In the genomic region with DNA sequence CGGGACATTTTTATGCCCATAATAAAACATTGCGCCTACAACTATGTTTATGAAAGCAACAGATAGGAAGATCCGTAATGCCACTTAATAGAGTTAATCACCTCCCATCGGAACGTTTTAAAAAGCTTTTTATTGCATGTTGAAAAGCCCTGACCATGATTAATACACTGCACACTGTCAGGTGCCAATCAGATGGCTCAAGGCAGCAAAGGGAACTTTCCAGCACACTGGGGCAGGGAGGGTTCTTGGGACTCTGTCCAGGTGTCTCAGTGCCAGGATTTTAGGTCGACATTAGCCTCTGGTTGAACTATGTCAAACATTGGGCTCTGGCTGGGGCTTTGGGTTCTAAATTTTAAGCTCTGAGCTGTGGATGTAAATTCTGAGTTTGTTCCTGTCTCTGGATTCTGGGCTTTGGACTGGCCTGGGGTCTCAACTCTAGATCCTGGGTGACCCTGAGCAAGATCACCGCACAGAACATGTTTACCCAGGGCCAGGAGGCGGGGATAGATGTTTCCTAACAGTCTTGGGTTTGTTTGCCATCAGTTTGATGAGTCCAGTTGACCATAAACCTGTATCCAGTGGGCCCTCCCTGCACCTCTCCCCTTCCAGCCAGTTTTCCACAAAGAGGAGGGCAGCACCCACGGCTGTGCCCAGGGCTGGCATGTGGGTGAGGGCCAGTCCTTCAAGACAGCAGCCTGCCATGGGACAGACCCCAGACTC, we compare ENCODE assay signal across 17 cellular contexts.
A peak's percentile ranks its signal among the peaks of the same experiment; 100 is the strongest.
DNase-seq lines count a peak whose midpoint lies in the region; ATAC-seq and TF ChIP-seq lines count a peak whose summit lies in the region.
"Had no signal": no experiment of that assay in that cellular context is flagged by ENCODE, and none has a peak within 500 bp of the region (broad histone marks: within the 10 kb centered on the region; RNA-seq: fewer than 3 reads in every experiment).

No MANE protein-coding gene starts in this region.

- H3K27ac Mint-ChIP-seq in nephron = peak overlapping the region; percentile 80 to 92 (median 86)
- H3K27ac Mint-ChIP-seq: CD14-positive monocyte had no signal

- peaks cover 35% of the 10 kb centered on the region for H3K4me1 Mint-ChIP-seq in nephron
- H3K4me1 Mint-ChIP-seq: CD14-positive monocyte had no signal

- peaks cover 4% of the 10 kb centered on the region for H3K27me3 Mint-ChIP-seq in nephron (ENCODE audit: low read depth)

- no TSS peak for BruUV-seq in A673 (replicated peaks; lab: Mats Ljungman, UMichigan)

- H3K36me3 Mint-ChIP-seq in nephron (ENCODE audit: low read depth) = no peaks in the 10 kb centered on the region
- H3K36me3 Mint-ChIP-seq: CD14-positive monocyte had no signal

- peaks cover 30% of the 10 kb centered on the region for H3K4me1 ChIP-seq in A673 (ENCODE audit: insufficient read depth, low read length, poor library complexity, severe bottlenecking)
- H3K4me1 ChIP-seq: Caco-2 had no signal

- TF ChIP-seq CTCF in A673 (conservative IDR thresholded peaks at IDR 0.05; ENCODE audit: low read depth, low read length) (no peak), coronary artery (IDR thresholded peaks at IDR 0.05) (no peak), nephron (IDR thresholded peaks at IDR 0.05; ENCODE audit: unreplicated experiment in 3 of 3) (no peak)

- H3K9me3 ChIP-seq in A673 (ENCODE audit: low read depth, low read length, poor library complexity, severe bottlenecking) (no peaks in the 10 kb centered on the region), MG63 (no peaks in the 10 kb centered on the region)
- H3K9me3 ChIP-seq: Caco-2 had no signal

- ATAC-seq in HG02938 (IDR thresholded peaks at IDR 0.05; ENCODE audit: unreplicated experiment) (no peak), HG03025 (IDR thresholded peaks at IDR 0.05; ENCODE audit: low FRiP score, unreplicated experiment) (no peak)
- ATAC-seq: Right ventricle myocardium inferior had no signal

- intact Hi-C loops in A673 (cut with micrococcal nuclease; ENCODE audit: unreplicated experiment) = no loop called here

- no peaks in the 10 kb centered on the region for H3K9me3 Mint-ChIP-seq in nephron

- CTCF ChIA-PET in A673 (lab: Charles Lee) = no interaction called here

- DNase-seq in A673 (ENCODE audit: low spot score) = no peak
- DNase-seq in MG63 = peak; percentile 23
- no peak for DNase-seq in coronary artery (ENCODE audit: low spot score)
- DNase-seq in substantia nigra (lab: John Stamatoyannopoulos, UW) = no peak
- DNase-seq in NCI-H187 treated with DMSO at 0.1 percent for 48 hours (lab: John Stamatoyannopoulos, UW) = no peak
- DNase-seq: Caco-2, H7, NCI-H1436 treated with DMSO at 0.1 percent for 48 hours, NCI-H2081 treated with DMSO at 0.1 percent for 48 hours, NCI-H226, NCI-H69, PC-9 had no signal

- H3K27ac ChIP-seq in A673 (ENCODE audit: low read depth, low read length, poor library complexity, severe bottlenecking) (no peak overlapping the region), coronary artery (no peak overlapping the region), substantia nigra (ENCODE audit: low read depth, low read length, poor library complexity, severe bottlenecking) (no peak overlapping the region)
- H3K27ac ChIP-seq: PC-9 had no signal

- no peak overlapping the region for H3K4me3 Mint-ChIP-seq in nephron

- H3K4me3 ChIP-seq in A673 (ENCODE audit: low read depth, low read length, poor library complexity, severe bottlenecking) (peak overlapping the region; percentile 36), MG63 (no peak overlapping the region), coronary artery (peak overlapping the region; percentile 65)
- H3K4me3 ChIP-seq: PC-9 had no signal

- POLR2A ChIA-PET in A673 (lab: Charles Lee; ENCODE audit: low non-redundant PET) = no interaction called here

- no peaks in the 10 kb centered on the region for H3K27me3 ChIP-seq in A673 (replicated peaks; ENCODE audit: insufficient read depth, low read depth, low read length, poor library complexity)
- no peaks in the 10 kb centered on the region for H3K27me3 ChIP-seq in MG63

- no peaks in the 10 kb centered on the region for H3K36me3 ChIP-seq in A673 (ENCODE audit: insufficient read depth, low read length, poor library complexity, severe bottlenecking)
- no peaks in the 10 kb centered on the region for H3K36me3 ChIP-seq in MG63
